12 cellular contexts compared by ENCODE assay signal in the genomic region with DNA sequence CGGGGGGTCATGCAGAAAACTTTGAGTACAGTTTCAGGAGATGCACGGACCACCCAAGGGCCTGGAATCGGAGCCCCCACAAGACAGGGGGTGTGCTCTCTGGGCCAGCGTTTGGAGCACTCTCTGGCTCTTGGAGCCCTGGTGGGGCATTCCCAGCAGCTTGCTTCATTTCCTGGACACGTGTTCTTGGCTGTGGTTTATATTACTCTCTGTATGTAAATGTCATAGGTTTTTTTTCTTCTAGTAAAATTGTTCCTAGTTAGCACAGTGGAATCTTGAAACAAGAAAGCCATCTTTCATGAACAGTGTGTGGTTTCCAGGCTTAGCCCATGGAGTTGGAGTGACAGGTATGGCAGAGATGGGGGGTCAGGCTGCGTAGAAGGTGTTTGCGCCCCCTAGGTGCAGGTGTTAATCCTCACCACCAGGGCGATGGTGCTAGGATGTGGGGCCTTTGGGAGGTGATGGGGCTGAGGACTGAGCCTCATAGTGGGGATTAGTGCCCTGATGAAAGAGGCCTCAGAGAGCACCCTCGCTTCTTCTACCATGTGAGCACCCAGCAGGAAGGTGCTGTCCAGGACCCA.
DNase-seq lines count a peak whose midpoint lies in the region; ATAC-seq and TF ChIP-seq lines count a peak whose summit lies in the region.
"Had no signal": no experiment of that assay in that cellular context is flagged by ENCODE, and none has a peak within 500 bp of the region (broad histone marks: within the 10 kb centered on the region; RNA-seq: fewer than 3 reads in every experiment).

No MANE protein-coding gene starts in this region.

- no peaks in the 10 kb centered on the region for H3K27me3 Mint-ChIP-seq in CD4-positive, CD25-positive, alpha-beta regulatory T cell
- H3K27me3 Mint-ChIP-seq in activated CD8-positive, alpha-beta T cell treated with anti-CD3 and anti-CD28 coated beads for 36 hours: peaks cover 3% of the 10 kb centered on the region

- TF ChIP-seq CTCF in activated CD8-positive, alpha-beta T cell treated with anti-CD3 and anti-CD28 coated beads for 36 hours (IDR thresholded peaks at IDR 0.05): no peak
- peak; percentile 36 for TF ChIP-seq CTCF in kidney epithelial cell (IDR thresholded peaks at IDR 0.05; ENCODE audit: insufficient read depth, low read length, poor library complexity, severe bottlenecking)

- H3K9me3 Mint-ChIP-seq in CD4-positive, CD25-positive, alpha-beta regulatory T cell: no peaks in the 10 kb centered on the region
- no peaks in the 10 kb centered on the region for H3K9me3 Mint-ChIP-seq in activated CD8-positive, alpha-beta T cell treated with anti-CD3 and anti-CD28 coated beads for 36 hours
- H3K9me3 Mint-ChIP-seq: central memory CD8-positive, alpha-beta T cell; naive thymus-derived CD8-positive, alpha-beta T cell had no signal

- H3K4me1 ChIP-seq in CD4-positive, CD25-positive, alpha-beta regulatory T cell (ENCODE audit: control insufficient read depth, insufficient read depth, low read length, poor library complexity, severe bottlenecking): no peaks in the 10 kb centered on the region
- H3K4me1 ChIP-seq: tibial artery had no signal

- ATAC-seq in CD4-positive, CD25-positive, alpha-beta regulatory T cell (ENCODE audit: low read depth in 2 of 2): peak in 1 of 2 donors; percentile 21
- ATAC-seq in activated CD8-positive, alpha-beta T cell treated with anti-CD3 and anti-CD28 coated beads for 36 hours: peak; percentile 90
- ATAC-seq in HG03135 (IDR thresholded peaks at IDR 0.05; ENCODE audit: unreplicated experiment) (no peak), HG02884 (IDR thresholded peaks at IDR 0.05; ENCODE audit: unreplicated experiment) (no peak)

- H3K27ac ChIP-seq in CD4-positive, CD25-positive, alpha-beta regulatory T cell (ENCODE audit: insufficient read depth, low read length, poor library complexity, severe bottlenecking): no peak overlapping the region
- H3K27ac ChIP-seq: tibial artery had no signal

- DNase-seq in CD4-positive, CD25-positive, alpha-beta regulatory T cell: peak in 1 of 3 donors; percentile 31
- DNase-seq in HCEC 1CT (peak; percentile 59), kidney epithelial cell (ENCODE audit: low read depth) (no peak), NCI-H2107 treated with DMSO at 0.1 percent for 48 hours (lab: John Stamatoyannopoulos, UW; ENCODE audit: unreplicated experiment) (no peak), inferior parietal cortex (ENCODE audit: extremely low spot score) (no peak)
- DNase-seq in activated CD8-positive, alpha-beta T cell treated with anti-CD3 and anti-CD28 coated beads for 36 hours: peak; percentile 63
- DNase-seq: naive thymus-derived CD8-positive, alpha-beta T cell; NCI-H510A treated with DMSO at 0.1 percent for 48 hours; tibial artery had no signal

- no peaks in the 10 kb centered on the region for H3K27me3 ChIP-seq in CD4-positive, CD25-positive, alpha-beta regulatory T cell (ENCODE audit: control insufficient read depth, insufficient read depth, low read length)
- H3K27me3 ChIP-seq in kidney epithelial cell (ENCODE audit: control insufficient read depth, insufficient read depth, low read length): peaks cover 20% of the 10 kb centered on the region

- POLR2A ChIA-PET in activated CD8-positive, alpha-beta T cell treated with anti-CD3 and anti-CD28 coated beads for 36 hours (lab: Charles Lee): no interaction called here

- no peaks in the 10 kb centered on the region for H3K36me3 Mint-ChIP-seq in CD4-positive, CD25-positive, alpha-beta regulatory T cell
- H3K36me3 Mint-ChIP-seq in activated CD8-positive, alpha-beta T cell treated with anti-CD3 and anti-CD28 coated beads for 36 hours (ENCODE audit: low read depth): no peaks in the 10 kb centered on the region
- H3K36me3 Mint-ChIP-seq: naive thymus-derived CD8-positive, alpha-beta T cell had no signal

- CTCF ChIA-PET in activated CD8-positive, alpha-beta T cell treated with anti-CD3 and anti-CD28 coated beads for 36 hours (lab: Charles Lee): no interaction called here

- H3K36me3 ChIP-seq in CD4-positive, CD25-positive, alpha-beta regulatory T cell (ENCODE audit: control insufficient read depth, insufficient read depth, low read length): no peaks in the 10 kb centered on the region
- H3K36me3 ChIP-seq in kidney epithelial cell (ENCODE audit: control insufficient read depth, insufficient read depth, low read length): no peaks in the 10 kb centered on the region
- H3K36me3 ChIP-seq: tibial artery had no signal

- peaks cover 0 to 2% (median 0%) of the 10 kb centered on the region in 4 donors for H3K4me1 Mint-ChIP-seq in CD4-positive, CD25-positive, alpha-beta regulatory T cell
- peaks cover 12% of the 10 kb centered on the region for H3K4me1 Mint-ChIP-seq in activated CD8-positive, alpha-beta T cell treated with anti-CD3 and anti-CD28 coated beads for 36 hours (ENCODE audit: low read depth)

- H3K4me3 ChIP-seq in CD4-positive, CD25-positive, alpha-beta regulatory T cell (ENCODE audit: low read depth, low read length): no peak overlapping the region
- H3K4me3 ChIP-seq in kidney epithelial cell (ENCODE audit: low read depth, low read length): no peak overlapping the region
- H3K4me3 ChIP-seq: tibial artery had no signal

- no peaks in the 10 kb centered on the region for H3K9me3 ChIP-seq in CD4-positive, CD25-positive, alpha-beta regulatory T cell (ENCODE audit: control insufficient read depth in 2 of 2, low read length in 2 of 2)
- H3K9me3 ChIP-seq: tibial artery had no signal

- H3K4me3 Mint-ChIP-seq in CD4-positive, CD25-positive, alpha-beta regulatory T cell: no peak overlapping the region
- H3K4me3 Mint-ChIP-seq in activated CD8-positive, alpha-beta T cell treated with anti-CD3 and anti-CD28 coated beads for 36 hours: no peak overlapping the region
- H3K4me3 Mint-ChIP-seq: central memory CD8-positive, alpha-beta T cell; naive thymus-derived CD8-positive, alpha-beta T cell had no signal

- intact Hi-C loops in activated CD8-positive, alpha-beta T cell treated with anti-CD3 and anti-CD28 coated beads for 36 hours (cut with micrococcal nuclease): no loop called here

- peak overlapping the region in 2 of 3 donors; percentile 35 to 43 for H3K27ac Mint-ChIP-seq in CD4-positive, CD25-positive, alpha-beta regulatory T cell
- H3K27ac Mint-ChIP-seq in activated CD8-positive, alpha-beta T cell treated with anti-CD3 and anti-CD28 coated beads for 36 hours: peak overlapping the region; percentile 18
- H3K27ac Mint-ChIP-seq: naive thymus-derived CD8-positive, alpha-beta T cell had no signal

Comparison
In these comparisons a context has a peak if more than half of its experiments do, and no peak if none do; other contexts are left out.
1. DNase-seq: peak in HCEC 1CT (single experiment) and activated CD8-positive, alpha-beta T cell treated with anti-CD3 and anti-CD28 coated beads for 36 hours (single experiment); none in kidney epithelial cell (single experiment), NCI-H2107 treated with DMSO at 0.1 percent for 48 hours (single experiment) and inferior parietal cortex (single experiment).